ENCODE assay signal across 26 cellular contexts in genomic region chr6:117384659-117385058, GRCh38. TPM values are rescaled to one million over a fixed set of nuclear protein-coding genes. Genes with fewer than 3 reads are reported as not detected.
"Had no signal": no experiment of that assay in that cellular context is flagged by ENCODE, and none has a peak within 500 bp of the region (broad histone marks: within the 10 kb centered on the region; RNA-seq: fewer than 3 reads in every experiment).

No MANE protein-coding gene starts in this region.

- H3K4me1 Mint-ChIP-seq: endodermal cell; naive thymus-derived CD8-positive, alpha-beta T cell had no signal

- H3K27ac ChIP-seq: coronary artery, heart left ventricle, neutrophil, psoas muscle, sigmoid colon, skin epidermis had no signal

- ATAC-seq: heart left ventricle; naive thymus-derived CD8-positive, alpha-beta T cell; psoas muscle had no signal

- H3K27me3 ChIP-seq: heart left ventricle, neutrophil, sigmoid colon had no signal

- H3K4me3 ChIP-seq: coronary artery, heart left ventricle, psoas muscle, sigmoid colon, skin epidermis had no signal

- H3K4me3 Mint-ChIP-seq: endodermal cell; naive thymus-derived CD8-positive, alpha-beta T cell had no signal

- H3K4me1 ChIP-seq: heart left ventricle, psoas muscle, sigmoid colon had no signal

- H3K9me3 Mint-ChIP-seq: endodermal cell had no signal

- H3K27ac Mint-ChIP-seq: endodermal cell; naive thymus-derived CD8-positive, alpha-beta T cell had no signal

- H3K36me3 Mint-ChIP-seq: naive thymus-derived CD8-positive, alpha-beta T cell had no signal

- DNase-seq: effector CD4-positive, alpha-beta T cell; endodermal cell; heart left ventricle; hypothalamus; kidney glomerular epithelial cell; mammary epithelial cell; naive thymus-derived CD8-positive, alpha-beta T cell; psoas muscle; retina; sigmoid colon; stimulated activated CD4-positive, alpha-beta T cell treated with anti-CD3 and anti-CD28 coated beads, Interleukin-12 subunit alpha, Interleukin-12 subunit beta, amount 100 ng/mL, for 4 hours; stimulated activated naive CD4-positive, alpha-beta T cell; trophoblast cell had no signal

- FAIRE-seq: endothelial cell of umbilical vein, frontal cortex, islet of Langerhans had no signal

- H3K36me3 ChIP-seq: heart left ventricle, neutrophil, sigmoid colon had no signal

- H3K9me3 ChIP-seq: neutrophil, psoas muscle, sigmoid colon had no signal

RNA-seq across cellular contexts. Expression of gene ROS1, which starts 41.1 kb away (rescaled TPM):
- total RNA-seq: dermis microvascular lymphatic vessel endothelial cell; endodermal cell; endothelial cell of umbilical vein; frontal cortex; liver; mesenteric fat pad; mononuclear cell; naive thymus-derived CD8-positive, alpha-beta T cell; sigmoid colon; urinary bladder had no signal
- polyA plus RNA-seq: endothelial cell of umbilical vein; esophagus; naive thymus-derived CD8-positive, alpha-beta T cell; neural cell; urinary bladder had no signal
